In genomic region chr9:38075272-38075671, GRCh38 we compare ENCODE assay signal across 17 cellular contexts. TPM values are rescaled to one million over a fixed set of nuclear protein-coding genes. Genes with fewer than 3 reads are reported as not detected.
DNase-seq lines count a peak whose midpoint lies in the region; ATAC-seq, FAIRE-seq and TF ChIP-seq lines count a peak whose summit lies in the region.
"Had no signal": no experiment of that assay in that cellular context is flagged by ENCODE, and none has a peak within 500 bp of the region (broad histone marks: within the 10 kb centered on the region; RNA-seq: fewer than 3 reads in every experiment).

No MANE protein-coding gene starts in this region.

- H3K4me3 ChIP-seq in RWPE2 (ENCODE audit: severe bottlenecking) = no peak overlapping the region
- H3K4me3 ChIP-seq in HepG2 (replicated peaks in 1 of 3; ENCODE audit: insufficient read depth in 1 of 3, low read depth in 2 of 3, low read length in 3 of 3) = no peak overlapping the region
- H3K4me3 ChIP-seq in transverse colon = no peak overlapping the region
- no peak overlapping the region for H3K4me3 ChIP-seq in breast epithelium

- TF ChIP-seq EP300 in HepG2 (IDR thresholded peaks at IDR 0.05; ENCODE audit: low read depth in 2 of 2, low read length in 2 of 2) (no peak), HepG2 (CRISPR knock-in tag; IDR thresholded peaks at IDR 0.05; ENCODE audit: borderline replicate concordance) (no peak), transverse colon (IDR thresholded peaks at IDR 0.05; ENCODE audit: low read depth) (no peak)

- TF ChIP-seq POLR2A in HepG2 (IDR thresholded peaks at IDR 0.05; ENCODE audit: insufficient read depth in 1 of 2, low read depth in 2 of 2, low read length in 2 of 2) = no peak
- TF ChIP-seq POLR2A in transverse colon (IDR thresholded peaks at IDR 0.05) = no peak
- no peak for TF ChIP-seq POLR2A in breast epithelium (IDR thresholded peaks at IDR 0.05)

- no TSS peak for BruUV-seq in HepG2 (replicated peaks; lab: Mats Ljungman, UMichigan)

- peaks cover 6% of the 10 kb centered on the region for H3K4me1 Mint-ChIP-seq in activated naive CD4-positive, alpha-beta T cell treated with anti-CD3 and anti-CD28 coated beads, Interleukin-2, amount 10 ng/mL, durations not matched to agents 7 days and 5 days

- H3K36me3 ChIP-seq in RWPE2 (ENCODE audit: low read depth) (no peaks in the 10 kb centered on the region), HepG2 (replicated peaks in 1 of 2; ENCODE audit: control insufficient read depth in 1 of 2, insufficient read depth in 2 of 2, low read length in 2 of 2) (no peaks in the 10 kb centered on the region), transverse colon (no peaks in the 10 kb centered on the region), breast epithelium (no peaks in the 10 kb centered on the region)

- DNase-seq in activated CD8-positive, alpha-beta memory T cell treated with anti-CD3 and anti-CD28 coated beads for 24 hours = peak; percentile 37
- DNase-seq in activated CD8-positive, alpha-beta memory T cell treated with anti-CD3 and anti-CD28 coated beads, Interleukin-2, amount 50 U/mL, for 4 hours = no peak
- DNase-seq in RWPE2 (ENCODE audit: low spot score) (peak; percentile 47), HepG2 (ENCODE audit: low spot score) (no peak), transverse colon (no peak), breast epithelium (ENCODE audit: low spot score in 2 of 2) (no peak)
- DNase-seq in activated naive CD4-positive, alpha-beta T cell treated with anti-CD3 and anti-CD28 coated beads, Interleukin-2, amount 10 ng/mL, durations not matched to agents 7 days and 5 days = no peak
- DNase-seq: CD8-positive, alpha-beta memory T cell; DMS79; NCI-H1694; NCI-H2081; NCI-H446; NCI-H526 had no signal

- in situ Hi-C loops in HepG2 (cut with HindIII; ENCODE audit: extremely low pct_ligation_motif_present, low pct_unique_long_range_greater_than_20kb) = no loop called here
- in situ Hi-C loops in transverse colon (cut with MboI; ENCODE audit: low pct_ligation_motif_present in 1 of 4, low pct_unique_long_range_greater_than_20kb in 1 of 4, low sequenced_read_pairs in 3 of 4) = loop anchor here (25.0 kb wide), 2 partner anchors 287 to 337 kb away; partner anchors contain the start of gene IGFBPL1 (in 1 of the 4)

- intact Hi-C loops in HepG2 (cut with micrococcal nuclease; ENCODE audit: unreplicated experiment) = no loop called here
- intact Hi-C loops in transverse colon (cut with DNase I; ENCODE audit: low total_unique reads) = loop anchor here (10.0 kb wide), 1 partner anchor 320 kb away; the partner anchor contains the start of gene ALDH1B1
- intact Hi-C loops in breast epithelium (cut with DNase I; ENCODE audit: low total_unique reads) = no loop called here

- CTCF ChIA-PET in HepG2 (lab: Yijun Ruan, JAX; ENCODE audit: low intra/inter-chr PET ratio, low total read pairs) = no interaction called here
- CTCF ChIA-PET in activated naive CD4-positive, alpha-beta T cell treated with anti-CD3 and anti-CD28 coated beads, Interleukin-2, amount 10 ng/mL, durations not matched to agents 7 days and 5 days (lab: Charles Lee) = interaction anchor here (1.4 kb wide), 1 partner anchor 12 kb away, joined by 3 read pairs; no protein-coding TSS in a partner anchor

- H3K27me3 ChIP-seq in RWPE2 (ENCODE audit: insufficient read depth, poor library complexity, severe bottlenecking) (no peaks in the 10 kb centered on the region), HepG2 (ENCODE audit: control insufficient read depth in 1 of 2, insufficient read depth in 2 of 2, low read length in 2 of 2) (peaks cover 0 to 3% of the 10 kb centered on the region in 2 experiments; a peak in 1 of 5 replicates), transverse colon (no peaks in the 10 kb centered on the region), breast epithelium (no peaks in the 10 kb centered on the region)

- H3K27ac ChIP-seq in RWPE2 (ENCODE audit: poor library complexity, severe bottlenecking) (no peak overlapping the region), HepG2 (ENCODE audit: extremely low read length, insufficient read depth, low read length) (no peak overlapping the region), transverse colon (peak overlapping the region; percentile 52 to 72 (median 58)), breast epithelium (no peak overlapping the region)
- H3K27ac ChIP-seq: C4-2B had no signal

- peaks cover 23% of the 10 kb centered on the region for H3K27me3 Mint-ChIP-seq in activated naive CD4-positive, alpha-beta T cell treated with anti-CD3 and anti-CD28 coated beads, Interleukin-2, amount 10 ng/mL, durations not matched to agents 7 days and 5 days

- no peaks in the 10 kb centered on the region for H3K36me3 Mint-ChIP-seq in activated naive CD4-positive, alpha-beta T cell treated with anti-CD3 and anti-CD28 coated beads, Interleukin-2, amount 10 ng/mL, durations not matched to agents 7 days and 5 days

- ATAC-seq in RWPE2 (ENCODE audit: low read depth) (no peak), HepG2 (no peak), HG02588 (IDR thresholded peaks at IDR 0.05; ENCODE audit: unreplicated experiment) (no peak)
- ATAC-seq: Right ventricle myocardium inferior had no signal

- H3K27ac Mint-ChIP-seq in activated naive CD4-positive, alpha-beta T cell treated with anti-CD3 and anti-CD28 coated beads, Interleukin-2, amount 10 ng/mL, durations not matched to agents 7 days and 5 days = no peak overlapping the region
- H3K27ac Mint-ChIP-seq: CD8-positive, alpha-beta memory T cell had no signal

- no peak overlapping the region for H2AFZ ChIP-seq in HepG2 (ENCODE audit: low read length)

- no peaks in the 10 kb centered on the region for H3K79me2 ChIP-seq in HepG2 (ENCODE audit: insufficient read depth, low read length)

- peaks cover 2% of the 10 kb centered on the region for H3K9me3 Mint-ChIP-seq in activated naive CD4-positive, alpha-beta T cell treated with anti-CD3 and anti-CD28 coated beads, Interleukin-2, amount 10 ng/mL, durations not matched to agents 7 days and 5 days
- H3K9me3 Mint-ChIP-seq: CD8-positive, alpha-beta memory T cell had no signal

- no peaks in the 10 kb centered on the region for H4K20me1 ChIP-seq in HepG2 (ENCODE audit: insufficient read depth, low read length)

- H3K4me3 Mint-ChIP-seq in activated naive CD4-positive, alpha-beta T cell treated with anti-CD3 and anti-CD28 coated beads, Interleukin-2, amount 10 ng/mL, durations not matched to agents 7 days and 5 days = no peak overlapping the region
- H3K4me3 Mint-ChIP-seq: CD8-positive, alpha-beta memory T cell had no signal

- POLR2A ChIA-PET in HepG2 (lab: Yijun Ruan, JAX) = no interaction called here

- peaks cover 16% of the 10 kb centered on the region for H3K4me1 ChIP-seq in RWPE2 (ENCODE audit: insufficient read depth, poor library complexity, severe bottlenecking)
- peaks cover 49% of the 10 kb centered on the region for H3K4me1 ChIP-seq in HepG2 (ENCODE audit: insufficient read depth, low read length)
- peaks cover 0 to 24% (median 14%) of the 10 kb centered on the region in 4 donors for H3K4me1 ChIP-seq in transverse colon
- H3K4me1 ChIP-seq in breast epithelium = no peaks in the 10 kb centered on the region

- H3K4me2 ChIP-seq in HepG2 (ENCODE audit: low read depth, low read length) = 0 out of 2 replicates have a peak overlapping the region, but pooled peaks have one; percentile 68

- FAIRE-seq in HepG2 (lab: Jason Lieb, UNC) = no peak
- FAIRE-seq: RCC 7860 had no signal

- H3K9ac ChIP-seq in HepG2 (ENCODE audit: insufficient read depth, low read depth, low read length) = no peak overlapping the region

- no peak for TF ChIP-seq RAD21 in HepG2 (CRISPR knock-in tag; IDR thresholded peaks at IDR 0.05)

- no peak for TF ChIP-seq CTCF in RWPE2 (IDR thresholded peaks at IDR 0.05; ENCODE audit: poor library complexity, severe bottlenecking)
- no peak for TF ChIP-seq CTCF in HepG2 (CRISPR knock-in tag; IDR thresholded peaks at IDR 0.05)
- no peak for TF ChIP-seq CTCF in transverse colon (IDR thresholded peaks at IDR 0.05)
- TF ChIP-seq CTCF in breast epithelium (IDR thresholded peaks at IDR 0.05) = no peak

- H3K9me3 ChIP-seq in RWPE2 (ENCODE audit: severe bottlenecking) (no peaks in the 10 kb centered on the region), HepG2 (ENCODE audit: low read length) (no peaks in the 10 kb centered on the region), transverse colon (no peaks in the 10 kb centered on the region), breast epithelium (no peaks in the 10 kb centered on the region)

- WGBS in HepG2 (ENCODE audit: low lambda C conversion rate) = 90% methylated on average over 20 of the region's 34 CpGs
- WGBS in transverse colon (ENCODE audit: low coverage in 1 of 2), 2 donors = 96% methylated on average over 26 of the region's 34 CpGs; no CpG with 5 or more reads in 1 of the 2 donors

RNA-seq across cellular contexts. Expression of gene SHB, which starts 6.2 kb away (rescaled TPM):
- total RNA-seq in HepG2 (2016; rRNA removed; fragmentation: Illumina TruSeq; extraction: Trizol) (14.7 and 19.4 TPM in 2 replicates), transverse colon (10 to 100 TPM; 11.9 to 33.7 (median 22.2) TPM), breast epithelium (10 to 100 TPM in 2 of 3 donors, 1 to 10 TPM in 1; 3.8 to 18.7 (median 17.9) TPM)
- total RNA-seq in HepG2 (2016; cell fraction: cytosol; rRNA removed; fragmentation: Illumina TruSeq; extraction: Trizol; ENCODE audit: low read depth) = 7.3 and 8.2 TPM in 2 replicates
- total RNA-seq in HepG2 (2016; cell fraction: insoluble cytoplasmic fraction; rRNA removed; fragmentation: Illumina TruSeq; extraction: Trizol) = 12.9 and 18.0 TPM in 2 replicates
- 16.0 and 20.4 TPM in 2 replicates for total RNA-seq in HepG2 (2016; cell fraction: membrane; rRNA removed; fragmentation: Illumina TruSeq; extraction: Trizol)
- total RNA-seq in HepG2 (2016; cell fraction: nucleus; rRNA removed; fragmentation: Illumina TruSeq; extraction: Trizol) = 12.0 and 14.5 TPM in 2 replicates
- polyA plus RNA-seq in HepG2 (2011; rRNA removed) = 20.7 and 25.3 TPM in 2 replicates
- 19.8 and 24.1 TPM in 2 replicates for polyA plus RNA-seq in HepG2 (2011; cell fraction: cytosol; rRNA removed)
- 26.3 and 29.8 TPM in 2 replicates for polyA plus RNA-seq in HepG2 (2011; cell fraction: nucleus; rRNA removed)
- 16.2 and 22.8 TPM in 2 replicates for polyA plus RNA-seq in HepG2 (2012)
- polyA plus RNA-seq in HepG2 (2016; cell fraction: cytosol; fragmentation: Illumina TruSeq; extraction: Trizol; ENCODE audit: low read depth) = 9.0 and 11.2 TPM in 2 replicates
- 21.3 and 23.2 TPM in 2 replicates for polyA plus RNA-seq in HepG2 (2016; cell fraction: insoluble cytoplasmic fraction; fragmentation: Illumina TruSeq; extraction: Trizol; ENCODE audit: low read depth)
- polyA plus RNA-seq in HepG2 (2016; cell fraction: membrane; fragmentation: Illumina TruSeq; extraction: Trizol; ENCODE audit: low read depth) = 18.0 and 21.9 TPM in 2 replicates
- 17.6 and 17.8 TPM in 2 replicates for polyA plus RNA-seq in HepG2 (2016; cell fraction: nucleus; fragmentation: Illumina TruSeq; extraction: Trizol; ENCODE audit: insufficient read depth, low read depth)
- 8.6 and 37.7 TPM in 2 replicates for polyA minus RNA-seq in HepG2 (2011; rRNA and poly(A)+ RNA removed; ENCODE audit: low replicate concordance)
- 28.1 and 28.8 TPM in 2 replicates for polyA minus RNA-seq in HepG2 (2011; cell fraction: cytosol; rRNA and poly(A)+ RNA removed)
- 42.1 and 49.2 TPM in 2 replicates for polyA minus RNA-seq in HepG2 (2011; cell fraction: nucleus; rRNA and poly(A)+ RNA removed)

Comparison
In these comparisons a context has a peak if more than half of its experiments do, and no peak if none do; other contexts are left out.
1. DNase-seq: peak in activated CD8-positive, alpha-beta memory T cell treated with anti-CD3 and anti-CD28 coated beads for 24 hours (single experiment) and RWPE2 (single experiment); none in activated CD8-positive, alpha-beta memory T cell treated with anti-CD3 and anti-CD28 coated beads, Interleukin-2, amount 50 U/mL, for 4 hours (single experiment), HepG2 (single experiment), transverse colon (single experiment), activated naive CD4-positive, alpha-beta T cell treated with anti-CD3 and anti-CD28 coated beads, Interleukin-2, amount 10 ng/mL, durations not matched to agents 7 days and 5 days (single experiment) and breast epithelium (0 of 2).
2. H3K27ac ChIP-seq: peak in transverse colon (4 of 4); none in RWPE2 (single experiment), HepG2 (single experiment) and breast epithelium (0 of 2).